Comparison of ENCODE assay signal across 8 cellular contexts in the genomic region with DNA sequence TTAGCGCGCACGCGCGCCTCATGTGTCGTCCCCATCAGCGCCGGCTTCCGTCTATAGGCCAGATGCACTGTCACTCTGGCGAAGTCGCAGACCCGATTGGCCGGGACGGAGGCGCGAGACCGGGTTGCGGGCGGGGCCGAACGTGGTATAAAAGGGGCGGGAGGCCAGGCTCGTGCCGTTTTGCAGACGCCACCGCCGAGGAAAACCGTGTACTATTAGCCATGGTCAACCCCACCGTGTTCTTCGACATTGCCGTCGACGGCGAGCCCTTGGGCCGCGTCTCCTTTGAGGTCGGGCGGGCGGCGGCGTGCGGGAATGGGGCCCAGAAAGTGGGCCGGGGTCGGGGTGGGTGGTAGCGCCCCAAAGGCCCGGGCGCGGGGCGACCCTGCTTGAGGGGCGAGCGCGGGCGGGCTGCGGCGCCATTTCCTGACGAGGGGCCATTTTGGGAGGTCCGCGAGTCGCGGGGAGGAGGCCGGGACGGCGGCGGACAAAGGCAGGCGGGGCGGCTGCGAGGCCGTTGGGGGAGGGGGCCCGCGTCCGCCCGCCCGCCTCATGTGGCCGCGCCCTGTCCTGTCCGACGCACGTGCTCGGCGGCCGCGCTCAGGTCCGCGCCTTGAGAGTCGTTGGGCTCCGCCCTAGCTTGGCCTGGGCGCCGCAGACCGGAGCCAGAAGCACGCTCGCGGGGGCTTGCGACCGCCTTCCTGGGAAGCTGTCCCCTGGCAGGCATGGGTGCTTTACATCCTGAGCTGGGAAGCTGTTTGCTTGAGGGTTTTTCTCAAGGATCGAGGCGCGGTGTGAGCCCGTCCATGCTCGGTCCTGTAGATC. TPM values are rescaled to one million over a fixed set of nuclear protein-coding genes. Genes with fewer than 3 reads are reported as not detected.
DNase-seq lines count a peak whose midpoint lies in the region; ATAC-seq and TF ChIP-seq lines count a peak whose summit lies in the region.

A gene (plus strand): TSS at position 178 of the 825 bp plus-strand sequence. CDS start 44 bp downstream, at position 222.

- H3K79me2 ChIP-seq in OCI-LY3 (ENCODE audit: low read length): peaks cover 55% of the 10 kb centered on the region

- H3K4me3 Mint-ChIP-seq in endothelial cell (ENCODE audit: unreplicated experiment) (peak within 1 kb of the TSS; percentile 100), mesothelial cell of epicardium (peak within 1 kb of the TSS; percentile 89)

- no peaks in the 10 kb centered on the region for H3K9me3 ChIP-seq in OCI-LY3 (ENCODE audit: insufficient read depth, low read length)

- peak within 1 kb of the TSS; percentile 95 for H3K4me3 ChIP-seq in OCI-LY3 (ENCODE audit: low read length)

- H3K4me1 Mint-ChIP-seq in endothelial cell (ENCODE audit: unreplicated experiment) (peaks cover 18% of the 10 kb centered on the region), mesothelial cell of epicardium (peaks cover 27% of the 10 kb centered on the region)

- peak within 1 kb of the TSS; percentile 100 for H3K4me2 ChIP-seq in OCI-LY3 (ENCODE audit: low read length)

- H3K9ac ChIP-seq in OCI-LY3 (ENCODE audit: low read length): peak within 1 kb of the TSS; percentile 99

- peak within 1 kb of the TSS; percentile 87 for H3K27ac ChIP-seq in OCI-LY3 (ENCODE audit: low read length)

- peaks cover 37% of the 10 kb centered on the region for H4K20me1 ChIP-seq in OCI-LY3 (ENCODE audit: insufficient read depth, low read length)

- H3K27me3 Mint-ChIP-seq in endothelial cell (ENCODE audit: unreplicated experiment): peaks cover 13% of the 10 kb centered on the region
- no peaks in the 10 kb centered on the region for H3K27me3 Mint-ChIP-seq in mesothelial cell of epicardium (ENCODE audit: low read depth)

- peak; percentile 87 for ATAC-seq in GM21515 (IDR thresholded peaks at IDR 0.05; ENCODE audit: unreplicated experiment)

- peaks cover 18% of the 10 kb centered on the region for H3K4me1 ChIP-seq in OCI-LY3 (ENCODE audit: low read length)

- H3K9me3 Mint-ChIP-seq in endothelial cell (ENCODE audit: unreplicated experiment) (no peaks in the 10 kb centered on the region), mesothelial cell of epicardium (no peaks in the 10 kb centered on the region)

- H3K36me3 Mint-ChIP-seq in endothelial cell (ENCODE audit: low read depth, unreplicated experiment) (peaks cover 31% of the 10 kb centered on the region), mesothelial cell of epicardium (peaks cover 17% of the 10 kb centered on the region)

- peak within 1 kb of the TSS; percentile 69 for H2AFZ ChIP-seq in OCI-LY3 (ENCODE audit: low read depth, low read length)

- no peaks in the 10 kb centered on the region for H3K27me3 ChIP-seq in OCI-LY3 (ENCODE audit: low read depth, low read length)

- DNase-seq in D341Med (ENCODE audit: low spot score): peak; percentile 100
- peak; percentile 99 for DNase-seq in HuH-7.5 (ENCODE audit: low spot score)
- peak; percentile 99 for DNase-seq in activated CD8-positive, alpha-beta memory T cell treated with anti-CD3 and anti-CD28 coated beads, Interleukin-2, amount 50 U/mL, for 48 hours
- DNase-seq in endothelial cell (ENCODE audit: low spot score): peak; percentile 97
- DNase-seq in mesothelial cell of epicardium (ENCODE audit: low spot score in 2 of 2, unreplicated experiment in 2 of 2): peak; percentile 97 to 98
- peak; percentile 96 to 97 for DNase-seq in stimulated activated CD8-positive, alpha-beta memory T cell treated with anti-CD3 and anti-CD28 coated beads, Interleukin-15, amount 100 ng/mL, for 4 hours (ENCODE audit: low read depth in 2 of 2)

- TF ChIP-seq CTCF in OCI-LY3 (IDR thresholded peaks at IDR 0.05; ENCODE audit: low read depth, low read length): no peak
- TF ChIP-seq CTCF in endothelial cell (IDR thresholded peaks at IDR 0.05; ENCODE audit: unreplicated experiment): no peak
- no peak for TF ChIP-seq CTCF in mesothelial cell of epicardium (IDR thresholded peaks at IDR 0.05; ENCODE audit: unreplicated experiment)

- H3K36me3 ChIP-seq in OCI-LY3 (replicated peaks; ENCODE audit: low read depth, low read length): peaks cover 39% of the 10 kb centered on the region

- H3K27ac Mint-ChIP-seq in endothelial cell (ENCODE audit: unreplicated experiment): peak within 1 kb of the TSS; percentile 99
- H3K27ac Mint-ChIP-seq in mesothelial cell of epicardium: peak within 1 kb of the TSS; percentile 93

RNA-seq across cellular contexts. Expression of the gene that starts here (rescaled TPM):
- total RNA-seq in endothelial cell (ENCODE audit: unreplicated experiment) (1,721 TPM), mesothelial cell of epicardium (935 to 982 TPM (median 943 TPM) in 3 replicates)

Comparison
In these comparisons a context has a peak if more than half of its experiments do, and no peak if none do; other contexts are left out.
1. Peak in every context shown above with its lines: DNase-seq, ATAC-seq, H3K4me3 ChIP-seq and H3K27ac ChIP-seq.